26 cellular contexts compared by ENCODE assay signal in genomic region chr3:86867990-86868389, GRCh38.
DNase-seq lines count a peak whose midpoint lies in the region; ATAC-seq and TF ChIP-seq lines count a peak whose summit lies in the region.
"Had no signal": no experiment of that assay in that cellular context is flagged by ENCODE, and none has a peak within 500 bp of the region (broad histone marks: within the 10 kb centered on the region; RNA-seq: fewer than 3 reads in every experiment).

No MANE protein-coding gene starts in this region.

- POLR2A ChIA-PET in activated CD8-positive, alpha-beta T cell treated with anti-CD3 and anti-CD28 coated beads, Interleukin-2, amount 10 ng/mL, durations not matched to agents 7 days and 5 days (lab: Charles Lee) = no interaction called here

- no peaks in the 10 kb centered on the region for H3K9me3 Mint-ChIP-seq in activated CD8-positive, alpha-beta T cell treated with anti-CD3 and anti-CD28 coated beads, Interleukin-2, amount 10 ng/mL, durations not matched to agents 7 days and 5 days (ENCODE audit: insufficient read depth)

- H3K4me3 Mint-ChIP-seq in activated CD8-positive, alpha-beta T cell treated with anti-CD3 and anti-CD28 coated beads, Interleukin-2, amount 10 ng/mL, durations not matched to agents 7 days and 5 days = no peak overlapping the region
- H3K4me3 Mint-ChIP-seq: activated CD4-positive, alpha-beta memory T cell treated with anti-CD3 and anti-CD28 coated beads for 36 hours; activated naive CD8-positive, alpha-beta T cell treated with anti-CD3 and anti-CD28 coated beads for 36 hours; CD4-positive, alpha-beta memory T cell; stimulated activated memory B cell treated with anti-CD40 and anti-IgM and Interleukin-4, amounts not matched to agents 10 μg/mL and 1 μg/mL and 100 μg/mL, for 72 hours had no signal

- H3K36me3 Mint-ChIP-seq in activated CD8-positive, alpha-beta T cell treated with anti-CD3 and anti-CD28 coated beads, Interleukin-2, amount 10 ng/mL, durations not matched to agents 7 days and 5 days (ENCODE audit: low read depth) = no peaks in the 10 kb centered on the region
- H3K36me3 Mint-ChIP-seq: activated CD4-positive, alpha-beta memory T cell treated with anti-CD3 and anti-CD28 coated beads for 36 hours; activated naive CD8-positive, alpha-beta T cell treated with anti-CD3 and anti-CD28 coated beads for 36 hours; CD4-positive, alpha-beta memory T cell; stimulated activated memory B cell treated with anti-CD40 and anti-IgM and Interleukin-4, amounts not matched to agents 10 μg/mL and 1 μg/mL and 100 μg/mL, for 72 hours had no signal

- no peaks in the 10 kb centered on the region for H3K4me1 Mint-ChIP-seq in activated CD8-positive, alpha-beta T cell treated with anti-CD3 and anti-CD28 coated beads, Interleukin-2, amount 10 ng/mL, durations not matched to agents 7 days and 5 days (ENCODE audit: low read depth)
- H3K4me1 Mint-ChIP-seq: activated naive CD8-positive, alpha-beta T cell treated with anti-CD3 and anti-CD28 coated beads for 36 hours; CD4-positive, alpha-beta memory T cell; stimulated activated memory B cell treated with anti-CD40 and anti-IgM and Interleukin-4, amounts not matched to agents 10 μg/mL and 1 μg/mL and 100 μg/mL, for 72 hours had no signal

- DNase-seq in EL = peak; percentile 7
- DNase-seq in astrocyte of the spinal cord (ENCODE audit: low read depth, low spot score) = peak; percentile 53
- DNase-seq in fibroblast of the aortic adventitia (ENCODE audit: low read depth) = peak; percentile 44
- peak; percentile 51 for DNase-seq in stromal cell of bone marrow (ENCODE audit: low read depth)
- no peak for DNase-seq in activated CD8-positive, alpha-beta T cell treated with anti-CD3 and anti-CD28 coated beads, Interleukin-2, amount 10 ng/mL, durations not matched to agents 7 days and 5 days
- no peak for DNase-seq in kidney tubule cell (ENCODE audit: low spot score)
- DNase-seq: activated CD4-positive, alpha-beta memory T cell treated with anti-CD3 and anti-CD28 coated beads for 36 hours; activated naive CD8-positive, alpha-beta T cell treated with anti-CD3 and anti-CD28 coated beads for 36 hours; CD4-positive, alpha-beta memory T cell; DMS 273 treated with DMSO at 0.1 percent for 48 hours; effector CD8-positive, alpha-beta T cell; glutamatergic neuron; KG1; left cardiac atrium; NCI-H146; NCI-H2171 treated with DMSO at 0.1 percent for 48 hours; NCI-H524; SIG-M5; stimulated activated CD4-positive, alpha-beta T cell treated with anti-CD3 and anti-CD28 coated beads, Interleukin-4, amount 100 ng/mL, for 1 hour had no signal

- H3K27ac Mint-ChIP-seq in activated CD8-positive, alpha-beta T cell treated with anti-CD3 and anti-CD28 coated beads, Interleukin-2, amount 10 ng/mL, durations not matched to agents 7 days and 5 days = no peak overlapping the region
- H3K27ac Mint-ChIP-seq: activated CD4-positive, alpha-beta memory T cell treated with anti-CD3 and anti-CD28 coated beads for 36 hours; activated naive CD8-positive, alpha-beta T cell treated with anti-CD3 and anti-CD28 coated beads for 36 hours; CD4-positive, alpha-beta memory T cell; stimulated activated memory B cell treated with anti-CD40 and anti-IgM and Interleukin-4, amounts not matched to agents 10 μg/mL and 1 μg/mL and 100 μg/mL, for 72 hours had no signal

- TF ChIP-seq CTCF in astrocyte of the spinal cord (IDR thresholded peaks at IDR 0.05; ENCODE audit: low read depth, low read length) (no peak), fibroblast of the aortic adventitia (IDR thresholded peaks at IDR 0.05; ENCODE audit: insufficient read depth, low read length) (no peak)

- in situ Hi-C loops in astrocyte of the spinal cord (cut with HindIII; ENCODE audit: low sequenced_read_pairs) = no loop called here

- CTCF ChIA-PET in activated CD8-positive, alpha-beta T cell treated with anti-CD3 and anti-CD28 coated beads, Interleukin-2, amount 10 ng/mL, durations not matched to agents 7 days and 5 days (lab: Charles Lee) = no interaction called here

- ATAC-seq in activated CD8-positive, alpha-beta T cell treated with anti-CD3 and anti-CD28 coated beads, Interleukin-2, amount 10 ng/mL, durations not matched to agents 7 days and 5 days = no peak
- no peak for ATAC-seq in GM21717 (IDR thresholded peaks at IDR 0.05; ENCODE audit: unreplicated experiment)
- ATAC-seq: body of pancreas; esophagus mucosa; left cardiac atrium; Panc1; stimulated activated memory B cell treated with anti-CD40 and anti-IgM and Interleukin-4, amounts not matched to agents 10 μg/mL and 1 μg/mL and 100 μg/mL, for 72 hours had no signal

- H3K4me3 ChIP-seq in astrocyte of the spinal cord (ENCODE audit: low read depth, low read length) (no peak overlapping the region), fibroblast of the aortic adventitia (ENCODE audit: low read depth, low read length) (no peak overlapping the region)
- H3K4me3 ChIP-seq: body of pancreas, smooth muscle cell, suprapubic skin had no signal

- no peaks in the 10 kb centered on the region for H3K27me3 Mint-ChIP-seq in activated CD8-positive, alpha-beta T cell treated with anti-CD3 and anti-CD28 coated beads, Interleukin-2, amount 10 ng/mL, durations not matched to agents 7 days and 5 days (ENCODE audit: low read depth)
- H3K27me3 Mint-ChIP-seq: activated CD4-positive, alpha-beta memory T cell treated with anti-CD3 and anti-CD28 coated beads for 36 hours; activated naive CD8-positive, alpha-beta T cell treated with anti-CD3 and anti-CD28 coated beads for 36 hours; CD4-positive, alpha-beta memory T cell; stimulated activated memory B cell treated with anti-CD40 and anti-IgM and Interleukin-4, amounts not matched to agents 10 μg/mL and 1 μg/mL and 100 μg/mL, for 72 hours had no signal

Comparison
In these comparisons a context has a peak if more than half of its experiments do, and no peak if none do; other contexts are left out.
1. DNase-seq: peak in EL (single experiment), astrocyte of the spinal cord (single experiment), fibroblast of the aortic adventitia (single experiment) and stromal cell of bone marrow (single experiment); none in activated CD8-positive, alpha-beta T cell treated with anti-CD3 and anti-CD28 coated beads, Interleukin-2, amount 10 ng/mL, durations not matched to agents 7 days and 5 days (single experiment) and kidney tubule cell (single experiment).